In the genomic region with DNA sequence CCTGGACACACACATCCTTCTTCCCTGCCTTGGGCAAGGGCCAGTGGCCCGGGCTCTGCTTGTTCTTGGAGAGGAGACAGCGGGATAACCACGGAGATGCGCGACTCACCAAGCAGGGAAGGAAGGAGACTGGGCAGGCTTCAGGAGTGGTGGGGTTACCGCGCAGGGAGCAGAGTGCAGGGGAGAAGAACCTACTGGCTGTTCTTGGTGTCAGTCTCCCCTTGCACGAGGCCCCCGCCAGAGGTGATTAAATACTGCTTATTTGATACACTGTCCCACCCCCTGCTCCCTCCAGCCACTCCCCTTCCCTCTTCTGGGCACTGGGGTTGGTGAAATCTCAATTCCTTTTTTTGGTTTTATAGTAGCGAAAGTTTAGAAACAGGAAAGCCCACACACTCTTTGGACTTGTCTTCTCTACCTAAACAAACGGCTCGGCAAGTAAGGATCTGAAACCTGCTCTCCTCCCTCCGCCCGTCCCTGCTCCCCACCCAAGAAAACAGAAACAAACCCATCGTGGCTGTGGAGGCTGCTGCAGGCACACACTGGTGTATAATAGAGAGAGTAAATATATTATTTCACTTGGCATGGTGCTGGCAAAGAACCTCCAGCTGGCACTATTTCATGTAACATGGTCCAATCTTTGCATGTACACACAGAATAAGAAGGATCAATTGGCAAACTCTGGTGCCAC, we compare ENCODE assay signal across 11 cellular contexts. TPM values are rescaled to one million over a fixed set of nuclear protein-coding genes. Genes with fewer than 3 reads are reported as not detected.
A peak's percentile ranks its signal among the peaks of the same experiment; 100 is the strongest.
DNase-seq lines count a peak whose midpoint lies in the region; ATAC-seq, FAIRE-seq and TF ChIP-seq lines count a peak whose summit lies in the region.
"Had no signal": no experiment of that assay in that cellular context is flagged by ENCODE, and none has a peak within 500 bp of the region (broad histone marks: within the 10 kb centered on the region; RNA-seq: fewer than 3 reads in every experiment).

No MANE protein-coding gene starts in this region.

- no peaks in the 10 kb centered on the region for H3K27me3 ChIP-seq in astrocyte (ENCODE audit: insufficient read depth, low read length)

- H2AFZ ChIP-seq in astrocyte (ENCODE audit: low read depth, low read length): no peak overlapping the region

- H3K27ac ChIP-seq in astrocyte (ENCODE audit: low read depth, low read length): no peak overlapping the region

- H4K20me1 ChIP-seq in astrocyte (ENCODE audit: insufficient read depth, low read length): peaks cover 4% of the 10 kb centered on the region

- H3K4me1 ChIP-seq in astrocyte (ENCODE audit: insufficient read depth, low read length): no peaks in the 10 kb centered on the region

- H3K27ac Mint-ChIP-seq in IgD-negative memory B cell (peak overlapping the region; percentile 28 to 96 (median 90)), astrocyte (ENCODE audit: unreplicated experiment) (peak overlapping the region; percentile 9), naive B cell (peak overlapping the region; percentile 79 to 99 (median 98))

- H3K9me3 ChIP-seq in astrocyte (ENCODE audit: insufficient read depth, low read depth, low read length): no peaks in the 10 kb centered on the region

- FAIRE-seq in astrocyte (lab: Jason Lieb, UNC): no peak

- H3K36me3 ChIP-seq in astrocyte (ENCODE audit: insufficient read depth, low read length): peaks cover 14% of the 10 kb centered on the region

- no peaks in the 10 kb centered on the region for H3K9me3 Mint-ChIP-seq in IgD-negative memory B cell
- H3K9me3 Mint-ChIP-seq in astrocyte (ENCODE audit: unreplicated experiment): no peaks in the 10 kb centered on the region
- no peaks in the 10 kb centered on the region for H3K9me3 Mint-ChIP-seq in naive B cell

- no peak overlapping the region for H3K4me2 ChIP-seq in astrocyte (ENCODE audit: low read length)

- H3K4me3 ChIP-seq in GM12865 (ENCODE audit: low read depth, low read length) (no peak overlapping the region), astrocyte (ENCODE audit: insufficient read depth, low read depth, low read length) (no peak overlapping the region)

- TF ChIP-seq CTCF in GM12865 (IDR thresholded peaks at IDR 0.05; ENCODE audit: insufficient read depth, low read depth, low read length, missing control alignments): no peak
- no peak for TF ChIP-seq CTCF in astrocyte (IDR thresholded peaks at IDR 0.05; ENCODE audit: insufficient read depth, low read depth, low read length)

- ATAC-seq in naive B cell (ENCODE audit: low read depth in 2 of 2): peak; percentile 52 to 58
- ATAC-seq in HG02840 (IDR thresholded peaks at IDR 0.05; ENCODE audit: low FRiP score, unreplicated experiment): no peak
- ATAC-seq in HG03280 (IDR thresholded peaks at IDR 0.05; ENCODE audit: unreplicated experiment): no peak

- H3K4me1 Mint-ChIP-seq in IgD-negative memory B cell (peaks cover 49 to 82% (median 54%) of the 10 kb centered on the region in 3 donors), astrocyte (ENCODE audit: low read depth, unreplicated experiment) (peaks cover 21% of the 10 kb centered on the region), naive B cell (peaks cover 58 to 77% (median 67%) of the 10 kb centered on the region in 3 donors)

- DNase-seq in GM12865 (ENCODE audit: low read depth) (peak; percentile 43), astrocyte (ENCODE audit: low read depth) (peak; percentile 25), naive B cell (peak; percentile 90), DMS153 (lab: John Stamatoyannopoulos, UW) (no peak)
- DNase-seq in effector CD8-positive, alpha-beta T cell (lab: John Stamatoyannopoulos, UW): no peak
- DNase-seq: activated CD8-positive, alpha-beta memory T cell treated with anti-CD3 and anti-CD28 coated beads, Interleukin-2, amount 50 U/mL, for 4 hours; DND-41; effector memory CD4-positive, alpha-beta T cell had no signal

- H3K27me3 Mint-ChIP-seq in IgD-negative memory B cell (peaks cover 3% of the 10 kb centered on the region), astrocyte (ENCODE audit: low read depth, unreplicated experiment) (no peaks in the 10 kb centered on the region), naive B cell (no peaks in the 10 kb centered on the region)

- H3K4me3 Mint-ChIP-seq in IgD-negative memory B cell (peak overlapping the region; percentile 85 to 92 (median 88)), astrocyte (ENCODE audit: unreplicated experiment) (peak overlapping the region; percentile 31), naive B cell (peak overlapping the region; percentile 97 to 100 (median 99))

- H3K79me2 ChIP-seq in astrocyte (ENCODE audit: insufficient read depth, low read length): no peaks in the 10 kb centered on the region

- H3K36me3 Mint-ChIP-seq in IgD-negative memory B cell: peaks cover 6% of the 10 kb centered on the region
- H3K36me3 Mint-ChIP-seq in astrocyte (ENCODE audit: low read depth, unreplicated experiment): peaks cover 18% of the 10 kb centered on the region
- H3K36me3 Mint-ChIP-seq in naive B cell: peaks cover 26 to 31% of the 10 kb centered on the region in 2 donors

- H3K9ac ChIP-seq in astrocyte (ENCODE audit: low read length): no peak overlapping the region

RNA-seq across cellular contexts. Expression of gene LARGE2, which starts 10.8 kb away (rescaled TPM):
- polyA plus RNA-seq in IgD-negative memory B cell (61.7 TPM), naive B cell (ENCODE audit: low read depth in 6 of 6) (10 to 100 TPM; 30.6 to 84.4 (median 37.4) TPM)
- 0.36 and 1.1 TPM in 2 replicates for total RNA-seq in astrocyte

RNA-seq across cellular contexts. Expression of gene PEX16, which starts 15.6 kb away (rescaled TPM):
- 73.5 TPM for polyA plus RNA-seq in IgD-negative memory B cell
- 25.8 and 25.9 TPM in 2 replicates for total RNA-seq in astrocyte
- 10 to 100 TPM; 47.4 to 64.4 (median 60.4) TPM for polyA plus RNA-seq in naive B cell (ENCODE audit: low read depth in 6 of 6)

RNA-seq across cellular contexts. Expression of gene FREY1, which starts 26.2 kb away (rescaled TPM):
- polyA plus RNA-seq in IgD-negative memory B cell (not detected), naive B cell (ENCODE audit: low read depth in 6 of 6) (not detected)
- 0.79 and 1.5 TPM in 2 replicates for total RNA-seq in astrocyte

RNA-seq across cellular contexts. Expression of gene MAPK8IP1, which starts 47.8 kb away (rescaled TPM):
- 0.26 TPM for polyA plus RNA-seq in IgD-negative memory B cell
- total RNA-seq in astrocyte: 13.3 and 14.7 TPM in 2 replicates
- under 1 TPM in 5 of 6 donors, not detected in 1; 0.12 to 0.35 (median 0.20) TPM for polyA plus RNA-seq in naive B cell (ENCODE audit: low read depth in 6 of 6)

Comparison
In these comparisons a context has a peak if more than half of its experiments do, and no peak if none do; other contexts are left out.
1. DNase-seq: peak in GM12865 (single experiment), astrocyte (single experiment) and naive B cell (single experiment); none in effector CD8-positive, alpha-beta T cell (single experiment) and DMS153 (single experiment).
2. H3K27ac Mint-ChIP-seq: peak in every context shown above with its lines; median percentile 98 in naive B cell; 90 in IgD-negative memory B cell; 9 in astrocyte.
3. H3K4me3 Mint-ChIP-seq: peak in every context shown above with its lines; median percentile 99 in naive B cell; 88 in IgD-negative memory B cell; 31 in astrocyte.
4. ATAC-seq: peak in naive B cell (2 of 2); none in HG02840 (single experiment) and HG03280 (single experiment).